In the genomic region with DNA sequence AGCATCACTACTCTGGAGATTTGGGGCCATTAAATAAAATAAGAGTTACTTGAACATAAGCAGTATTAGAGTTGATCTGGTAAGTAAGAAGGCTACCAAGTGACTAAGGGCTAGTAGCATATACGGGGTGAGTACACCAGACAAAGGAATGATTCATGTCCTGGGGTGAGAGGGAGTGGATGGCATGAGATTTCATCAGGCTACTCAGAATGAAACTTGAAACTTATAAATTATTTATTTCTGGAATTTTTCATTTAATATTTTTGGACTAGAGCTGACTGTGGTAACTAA, we compare ENCODE assay signal across 9 cellular contexts. TPM values are rescaled to one million over a fixed set of nuclear protein-coding genes. Genes with fewer than 3 reads are reported as not detected.
DNase-seq lines count a peak whose midpoint lies in the region; ATAC-seq and TF ChIP-seq lines count a peak whose summit lies in the region.
"Had no signal": no experiment of that assay in that cellular context is flagged by ENCODE, and none has a peak within 500 bp of the region (broad histone marks: within the 10 kb centered on the region; RNA-seq: fewer than 3 reads in every experiment).

No MANE protein-coding gene starts in this region.

- H3K4me1 ChIP-seq in RWPE2 (ENCODE audit: insufficient read depth, poor library complexity, severe bottlenecking) (peaks cover 18% of the 10 kb centered on the region), BE2C (no peaks in the 10 kb centered on the region)

- H3K27me3 ChIP-seq in RWPE2 (ENCODE audit: insufficient read depth, poor library complexity, severe bottlenecking) (no peaks in the 10 kb centered on the region), BE2C (peaks cover 45% of the 10 kb centered on the region)
- H3K27me3 ChIP-seq: cardiac muscle cell had no signal

- H3K4me3 ChIP-seq in GM08714 (ENCODE audit: low read length), result peak overlapping the region; percentile 83; the same call in 1 of the 2 replicates
- H3K4me3 ChIP-seq in RWPE2 (ENCODE audit: severe bottlenecking), result peak overlapping the region; percentile 85
- peak overlapping the region; percentile 89 for H3K4me3 ChIP-seq in skeletal muscle cell (ENCODE audit: low read depth, low read length)
- H3K4me3 ChIP-seq in BE2C (ENCODE audit: low read depth, low read length), result no peak overlapping the region
- H3K4me3 ChIP-seq: cardiac muscle cell had no signal

- H3K9me3 ChIP-seq in RWPE2 (ENCODE audit: severe bottlenecking), result no peaks in the 10 kb centered on the region
- H3K9me3 ChIP-seq in BE2C, result no peaks in the 10 kb centered on the region

- peak overlapping the region; percentile 97 for H3K27ac ChIP-seq in RWPE2 (ENCODE audit: poor library complexity, severe bottlenecking)
- H3K27ac ChIP-seq in epithelial cell of prostate, result peak overlapping the region; percentile 99
- H3K27ac ChIP-seq: cardiac muscle cell had no signal

- peak; percentile 69 for ATAC-seq in RWPE2 (ENCODE audit: low read depth)
- ATAC-seq in HG02610 (IDR thresholded peaks at IDR 0.05; ENCODE audit: unreplicated experiment), result no peak
- ATAC-seq in HG03342 (IDR thresholded peaks at IDR 0.05; ENCODE audit: unreplicated experiment), result no peak

- DNase-seq in RWPE2 (ENCODE audit: low spot score) (no peak), epithelial cell of prostate (ENCODE audit: low read depth, low spot score) (peak; percentile 81), skeletal muscle cell (ENCODE audit: low read depth) (peak; percentile 82), BE2C (no peak), putamen (ENCODE audit: low spot score) (no peak)

- TF ChIP-seq CTCF in RWPE2 (IDR thresholded peaks at IDR 0.05; ENCODE audit: poor library complexity, severe bottlenecking) (no peak), BE2C (IDR thresholded peaks at IDR 0.05; ENCODE audit: low read depth, low read length) (no peak)

- H3K36me3 ChIP-seq in RWPE2 (ENCODE audit: low read depth) (peaks cover 35% of the 10 kb centered on the region), BE2C (no peaks in the 10 kb centered on the region)
- H3K36me3 ChIP-seq: cardiac muscle cell had no signal

RNA-seq across cellular contexts. Expression of a gene that starts 2.3 kb away (rescaled TPM):
- polyA plus RNA-seq in BE2C (2012; ENCODE audit: insufficient read depth, insufficient read length, low read depth), result not detected

RNA-seq across cellular contexts. Expression of a gene that starts 50.9 kb away (rescaled TPM):
- polyA plus RNA-seq in BE2C (2012; ENCODE audit: insufficient read depth, insufficient read length, low read depth), result not detected

Comparison
In these comparisons a context has a peak if more than half of its experiments do, and no peak if none do; other contexts are left out.
1. DNase-seq: peak in epithelial cell of prostate (single experiment) and skeletal muscle cell (single experiment); none in RWPE2 (single experiment), BE2C (single experiment) and putamen (single experiment).